Comparison of ENCODE assay signal across 8 cellular contexts in genomic region chr4:127623755-127624087, GRCh38. TPM values are rescaled to one million over a fixed set of nuclear protein-coding genes. Genes with fewer than 3 reads are reported as not detected.
DNase-seq lines count a peak whose midpoint lies in the region; ATAC-seq and TF ChIP-seq lines count a peak whose summit lies in the region.

No MANE protein-coding gene starts in this region.

- H3K4me1 ChIP-seq in cardiac muscle cell (ENCODE audit: low read depth) = no peaks in the 10 kb centered on the region
- H3K4me1 ChIP-seq in upper lobe of left lung = peaks cover 0 to 21% (median 9%) of the 10 kb centered on the region in 4 donors

- peaks cover 4% of the 10 kb centered on the region in 2 donors for H3K36me3 Mint-ChIP-seq in activated naive CD4-positive, alpha-beta T cell treated with anti-CD3 and anti-CD28 coated beads, Interleukin-2, amount 50 U/mL, for 72 hours

- no peak for TF ChIP-seq EP300 in upper lobe of left lung (IDR thresholded peaks at IDR 0.05)

- no peaks in the 10 kb centered on the region for H3K9me3 ChIP-seq in cardiac muscle cell (ENCODE audit: low read depth)
- no peaks in the 10 kb centered on the region for H3K9me3 ChIP-seq in upper lobe of left lung

- 7 to 13% methylated on average over 8 of the region's 8 CpGs for WGBS in upper lobe of left lung, 2 donors

- ATAC-seq in Right ventricle myocardium superior (ENCODE audit: poor library complexity) = no peak
- peak in 1 of 2 donors; percentile 45 for ATAC-seq in upper lobe of left lung (ENCODE audit: low FRiP score in 2 of 2)
- no peak for ATAC-seq in GM18867 (IDR thresholded peaks at IDR 0.05; ENCODE audit: unreplicated experiment)
- no peak for ATAC-seq in HG02588 (IDR thresholded peaks at IDR 0.05; ENCODE audit: unreplicated experiment)
- no peak for ATAC-seq in activated naive CD4-positive, alpha-beta T cell treated with anti-CD3 and anti-CD28 coated beads, Interleukin-2, amount 50 U/mL, for 72 hours

- H3K27ac ChIP-seq in cardiac muscle cell (no peak overlapping the region), upper lobe of left lung (peak overlapping the region; percentile 2 to 82 (median 48))

- H3K27me3 ChIP-seq in cardiac muscle cell = peaks cover 87% of the 10 kb centered on the region
- H3K27me3 ChIP-seq in upper lobe of left lung = peaks cover 0 to 10% (median 0%) of the 10 kb centered on the region in 4 donors

- intact Hi-C loops in Right ventricle myocardium superior (cut with DNase I) = no loop called here

- TF ChIP-seq POLR2A in upper lobe of left lung (IDR thresholded peaks at IDR 0.05) = no peak

- no peaks in the 10 kb centered on the region for H3K9me3 Mint-ChIP-seq in activated naive CD4-positive, alpha-beta T cell treated with anti-CD3 and anti-CD28 coated beads, Interleukin-2, amount 50 U/mL, for 72 hours

- no peak for TF ChIP-seq CTCF in cardiac muscle cell (IDR thresholded peaks at IDR 0.05; ENCODE audit: low read depth, low read length)
- no peak for TF ChIP-seq CTCF in upper lobe of left lung (IDR thresholded peaks at IDR 0.05)

- no peaks in the 10 kb centered on the region for H3K36me3 ChIP-seq in cardiac muscle cell
- H3K36me3 ChIP-seq in upper lobe of left lung = no peaks in the 10 kb centered on the region

- no peak overlapping the region for H3K27ac Mint-ChIP-seq in activated naive CD4-positive, alpha-beta T cell treated with anti-CD3 and anti-CD28 coated beads, Interleukin-2, amount 50 U/mL, for 72 hours

- peak in 1 of 2 donors; percentile 47 for DNase-seq in cardiac muscle cell (ENCODE audit: low read depth in 1 of 2, low spot score in 1 of 2)
- DNase-seq in Right ventricle myocardium superior = no peak
- DNase-seq in cerebellum (ENCODE audit: low spot score) = peak; percentile 8
- peak; percentile 46 for DNase-seq in medulla oblongata (ENCODE audit: extremely low spot score)
- DNase-seq in upper lobe of left lung = peak in 1 of 2 donors; percentile 86
- no peak for DNase-seq in activated naive CD4-positive, alpha-beta T cell treated with anti-CD3 and anti-CD28 coated beads, Interleukin-2, amount 50 U/mL, for 72 hours (ENCODE audit: low spot score in 2 of 2)

- peak overlapping the region; percentile 32 for H3K4me3 ChIP-seq in cardiac muscle cell
- peak overlapping the region; percentile 53 to 65 (median 56) for H3K4me3 ChIP-seq in upper lobe of left lung

RNA-seq across cellular contexts. Expression of gene INTU, which starts 9.0 kb away (rescaled TPM):
- 5.0 and 18.0 TPM in 2 replicates for total RNA-seq in cardiac muscle cell
- polyA plus RNA-seq in cardiac muscle cell = 3.9 and 10.8 TPM in 2 replicates
- total RNA-seq in Right ventricle myocardium superior = 4.0 TPM
- total RNA-seq in cerebellum = 50.6 TPM
- 10 to 100 TPM in 3 of 6 donors, 1 to 10 TPM in 3; 5.1 to 16.8 (median 9.9) TPM for total RNA-seq in upper lobe of left lung
- total RNA-seq in activated naive CD4-positive, alpha-beta T cell treated with anti-CD3 and anti-CD28 coated beads, Interleukin-2, amount 50 U/mL, for 72 hours = under 1 TPM; 0.21 to 0.75 TPM

Comparison
In these comparisons a context has a peak if more than half of its experiments do, and no peak if none do; other contexts are left out.
1. DNase-seq: peak in cerebellum (single experiment) and medulla oblongata (single experiment); none in Right ventricle myocardium superior (single experiment) and activated naive CD4-positive, alpha-beta T cell treated with anti-CD3 and anti-CD28 coated beads, Interleukin-2, amount 50 U/mL, for 72 hours (0 of 2).